ENCODE assay signal across 12 cellular contexts in genomic region chr4:37684154-37684553, GRCh38. TPM values are rescaled to one million over a fixed set of nuclear protein-coding genes. Genes with fewer than 3 reads are reported as not detected.
DNase-seq lines count a peak whose midpoint lies in the region; ATAC-seq, FAIRE-seq and TF ChIP-seq lines count a peak whose summit lies in the region.
"Had no signal": no experiment of that assay in that cellular context is flagged by ENCODE, and none has a peak within 500 bp of the region (broad histone marks: within the 10 kb centered on the region; RNA-seq: fewer than 3 reads in every experiment).

No MANE protein-coding gene starts in this region.

- TF ChIP-seq CTCF in HFFc6 (IDR thresholded peaks at IDR 0.05) (no peak), neural crest cell (conservative IDR thresholded peaks at IDR 0.05) (no peak)

- H3K4me3 ChIP-seq in CD4-positive, alpha-beta memory T cell (ENCODE audit: low read length in 2 of 2): no peak overlapping the region
- no peak overlapping the region for H3K4me3 ChIP-seq in small intestine (ENCODE audit: low read depth in 1 of 2, low read length in 2 of 2)

- no peaks in the 10 kb centered on the region for H3K27me3 Mint-ChIP-seq in CD4-positive, alpha-beta memory T cell
- H3K27me3 Mint-ChIP-seq in HFFc6 (ENCODE audit: insufficient read depth): no peaks in the 10 kb centered on the region
- peaks cover 3% of the 10 kb centered on the region for H3K27me3 Mint-ChIP-seq in activated naive CD8-positive, alpha-beta T cell treated with anti-CD3 and anti-CD28 coated beads, Interleukin-2, amount 10 ng/mL, durations not matched to agents 7 days and 5 days
- H3K27me3 Mint-ChIP-seq in neural crest cell (ENCODE audit: low read depth): no peaks in the 10 kb centered on the region

- no peaks in the 10 kb centered on the region for H3K9me3 ChIP-seq in CD4-positive, alpha-beta memory T cell (ENCODE audit: control insufficient read depth in 1 of 2, low read length in 2 of 2)
- no peaks in the 10 kb centered on the region for H3K9me3 ChIP-seq in small intestine (ENCODE audit: control insufficient read depth, low read depth)
- H3K9me3 ChIP-seq: suprapubic skin had no signal

- peak overlapping the region in 6 of 8 donors; percentile 9 to 97 (median 95) for H3K4me3 Mint-ChIP-seq in CD4-positive, alpha-beta memory T cell
- peak overlapping the region; percentile 92 for H3K4me3 Mint-ChIP-seq in HFFc6
- H3K4me3 Mint-ChIP-seq in activated naive CD8-positive, alpha-beta T cell treated with anti-CD3 and anti-CD28 coated beads, Interleukin-2, amount 10 ng/mL, durations not matched to agents 7 days and 5 days: peak overlapping the region; percentile 90
- peak overlapping the region; percentile 84 for H3K4me3 Mint-ChIP-seq in neural crest cell

- CTCF ChIA-PET in CD4-positive, alpha-beta memory T cell (lab: Charles Lee; ENCODE audit: partially characterized antibody): interaction anchor here (1.4 to 2.0 kb wide), 2 partner anchors 81 kb away, joined by 5 to 6 read pairs; no protein-coding TSS in a partner anchor

- no peaks in the 10 kb centered on the region for H3K9me3 Mint-ChIP-seq in CD4-positive, alpha-beta memory T cell
- no peaks in the 10 kb centered on the region for H3K9me3 Mint-ChIP-seq in HFFc6
- no peaks in the 10 kb centered on the region for H3K9me3 Mint-ChIP-seq in activated naive CD8-positive, alpha-beta T cell treated with anti-CD3 and anti-CD28 coated beads, Interleukin-2, amount 10 ng/mL, durations not matched to agents 7 days and 5 days
- no peaks in the 10 kb centered on the region for H3K9me3 Mint-ChIP-seq in neural crest cell

- FAIRE-seq in small intestine (lab: Jason Lieb, UNC): no peak
- FAIRE-seq: D721Med had no signal

- DNase-seq in CD4-positive, alpha-beta memory T cell: no peak
- DNase-seq in HFFc6: no peak
- no peak for DNase-seq in activated naive CD8-positive, alpha-beta T cell treated with anti-CD3 and anti-CD28 coated beads, Interleukin-2, amount 10 ng/mL, durations not matched to agents 7 days and 5 days
- no peak for DNase-seq in neural crest cell (ENCODE audit: low read depth, low spot score)
- DNase-seq in sciatic nerve (ENCODE audit: low spot score): no peak
- DNase-seq in A172 (ENCODE audit: low spot score): no peak
- no peak for DNase-seq in small intestine
- DNase-seq: anterior cingulate cortex, midbrain, NCI-H1105 treated with DMSO at 0.1 percent for 48 hours had no signal

- no peaks in the 10 kb centered on the region for H3K36me3 ChIP-seq in CD4-positive, alpha-beta memory T cell (ENCODE audit: insufficient read depth, low read length)
- H3K36me3 ChIP-seq in small intestine (ENCODE audit: control insufficient read depth in 2 of 2, insufficient read depth in 2 of 2, low read length in 2 of 2): no peaks in the 10 kb centered on the region
- H3K36me3 ChIP-seq: suprapubic skin had no signal

- H3K27ac ChIP-seq in CD4-positive, alpha-beta memory T cell (ENCODE audit: low read depth, low read length): peak overlapping the region; percentile 91
- H3K27ac ChIP-seq in small intestine (ENCODE audit: low read depth in 1 of 2, low read length in 1 of 2): peak overlapping the region in 1 of 2 donors; percentile 27

- intact Hi-C loops in CD4-positive, alpha-beta memory T cell (cut with micrococcal nuclease): loop anchor here (2.0 to 10.0 kb wide), 3 partner anchors 81 to 1299 kb away; no protein-coding TSS in a partner anchor
- intact Hi-C loops in sciatic nerve (cut with DNase I): loop anchor here (10.0 kb wide), 1 partner anchor 49 kb away; no protein-coding TSS in a partner anchor

- ATAC-seq in activated naive CD8-positive, alpha-beta T cell treated with anti-CD3 and anti-CD28 coated beads, Interleukin-2, amount 10 ng/mL, durations not matched to agents 7 days and 5 days (ENCODE audit: low read depth): no peak
- no peak for ATAC-seq in sciatic nerve

- H3K4me1 ChIP-seq in CD4-positive, alpha-beta memory T cell (ENCODE audit: insufficient read depth, low read length): peaks cover 44% of the 10 kb centered on the region
- H3K4me1 ChIP-seq in small intestine (ENCODE audit: control insufficient read depth in 2 of 2, insufficient read depth in 1 of 2, low read depth in 1 of 2, low read length in 1 of 2): peaks cover 5 to 21% of the 10 kb centered on the region in 2 donors

- H3K27me3 ChIP-seq in CD4-positive, alpha-beta memory T cell (ENCODE audit: insufficient read depth, low read length): no peaks in the 10 kb centered on the region
- no peaks in the 10 kb centered on the region for H3K27me3 ChIP-seq in small intestine (ENCODE audit: control insufficient read depth in 2 of 2, insufficient read depth in 2 of 2, low read length in 2 of 2)
- H3K27me3 ChIP-seq: suprapubic skin had no signal

- H3K36me3 Mint-ChIP-seq in CD4-positive, alpha-beta memory T cell: peaks cover 0 to 11% of the 10 kb centered on the region in 2 donors
- H3K36me3 Mint-ChIP-seq in HFFc6 (ENCODE audit: low read depth): no peaks in the 10 kb centered on the region
- H3K36me3 Mint-ChIP-seq in activated naive CD8-positive, alpha-beta T cell treated with anti-CD3 and anti-CD28 coated beads, Interleukin-2, amount 10 ng/mL, durations not matched to agents 7 days and 5 days: peaks cover 12% of the 10 kb centered on the region
- peaks cover 7% of the 10 kb centered on the region for H3K36me3 Mint-ChIP-seq in neural crest cell (ENCODE audit: low read depth)

- peaks cover 27 to 52% (median 38%) of the 10 kb centered on the region in 4 donors for H3K4me1 Mint-ChIP-seq in CD4-positive, alpha-beta memory T cell
- peaks cover 43% of the 10 kb centered on the region for H3K4me1 Mint-ChIP-seq in HFFc6 (ENCODE audit: low read depth)
- peaks cover 41% of the 10 kb centered on the region for H3K4me1 Mint-ChIP-seq in activated naive CD8-positive, alpha-beta T cell treated with anti-CD3 and anti-CD28 coated beads, Interleukin-2, amount 10 ng/mL, durations not matched to agents 7 days and 5 days
- peaks cover 45% of the 10 kb centered on the region for H3K4me1 Mint-ChIP-seq in neural crest cell

- 94 to 98% (median 95%) methylated on average over 2 of the region's 2 CpGs for WGBS in small intestine, 3 donors

- POLR2A ChIA-PET in CD4-positive, alpha-beta memory T cell (lab: Charles Lee; ENCODE audit: partially characterized antibody): no interaction called here
- POLR2A ChIA-PET in activated naive CD8-positive, alpha-beta T cell treated with anti-CD3 and anti-CD28 coated beads, Interleukin-2, amount 10 ng/mL, durations not matched to agents 7 days and 5 days (lab: Charles Lee): interaction anchor here (1.9 kb wide), 1 partner anchor 9 kb away, joined by 6 read pairs; no protein-coding TSS in a partner anchor

- peak overlapping the region; percentile 97 to 99 (median 97) for H3K27ac Mint-ChIP-seq in CD4-positive, alpha-beta memory T cell
- peak overlapping the region; percentile 71 for H3K27ac Mint-ChIP-seq in HFFc6
- peak overlapping the region; percentile 95 for H3K27ac Mint-ChIP-seq in activated naive CD8-positive, alpha-beta T cell treated with anti-CD3 and anti-CD28 coated beads, Interleukin-2, amount 10 ng/mL, durations not matched to agents 7 days and 5 days
- no peak overlapping the region for H3K27ac Mint-ChIP-seq in neural crest cell (ENCODE audit: unreplicated experiment)

RNA-seq across cellular contexts. Expression of gene RELL1, which starts 2.0 kb away (rescaled TPM):
- total RNA-seq in CD4-positive, alpha-beta memory T cell: 10 to 100 TPM; 34.9 to 36.9 TPM
- polyA plus RNA-seq in CD4-positive, alpha-beta memory T cell: 1 to 10 TPM; 3.9 to 8.8 TPM
- 10 to 100 TPM; 20.4 to 31.3 (median 28.9) TPM for total RNA-seq in HFFc6 (2021; fragmentation: NEBNext Ultra II Directional; extraction: Animal tissue kit (Norgen Biotek cat#: 25700))
- 10 to 100 TPM; 36.8 to 39.4 TPM for total RNA-seq in activated naive CD8-positive, alpha-beta T cell treated with anti-CD3 and anti-CD28 coated beads, Interleukin-2, amount 10 ng/mL, durations not matched to agents 7 days and 5 days
- total RNA-seq in neural crest cell (30.3 and 33.6 TPM in 2 replicates), sciatic nerve (80.6 TPM)
- 57.7 and 69.4 TPM in 2 replicates for total RNA-seq in A172 (2014; rRNA removed; shearing (Covaris generic))
- polyA plus RNA-seq in small intestine: 1 to 10 TPM in 2 of 3 donors, under 1 TPM in 1; 0.89 to 6.8 (median 1.6) TPM
